Comparison of ENCODE assay signal across 8 cellular contexts in genomic region chr22:23521442-23522113, GRCh38. TPM values are rescaled to one million over a fixed set of nuclear protein-coding genes. Genes with fewer than 3 reads are reported as not detected.
A peak's percentile ranks its signal among the peaks of the same experiment; 100 is the strongest.
DNase-seq lines count a peak whose midpoint lies in the region; ATAC-seq, FAIRE-seq and TF ChIP-seq lines count a peak whose summit lies in the region.

No MANE protein-coding gene starts in this region.

- H3K27ac Mint-ChIP-seq in mesothelial cell of epicardium, result peak overlapping the region; percentile 99

- POLR2A ChIA-PET in endothelial cell of umbilical vein (lab: Charles Lee), result interaction anchor here (0.7 kb wide), 1 partner anchor 397 kb away, joined by 4 read pairs; no protein-coding TSS in a partner anchor

- no peaks in the 10 kb centered on the region for H3K9me1 ChIP-seq in endothelial cell of umbilical vein (replicated peaks; ENCODE audit: control insufficient read depth, extremely low read depth, insufficient read depth, low read length)

- H3K9ac ChIP-seq in HUES6 (ENCODE audit: low read length) (peak overlapping the region; percentile 87), NT2/D1 (ENCODE audit: insufficient read length, low read depth) (peak overlapping the region; percentile 78), endothelial cell of umbilical vein (replicated peaks; ENCODE audit: extremely low read depth, insufficient read depth, low read length) (peak overlapping the region; percentile 89)

- TSS peak; percentile 99 for BruUV-seq in endothelial cell of umbilical vein (replicated peaks; lab: Mats Ljungman, UMichigan)

- H3K4me2 ChIP-seq in endothelial cell of umbilical vein (ENCODE audit: insufficient read depth, low read length), result peak overlapping the region; percentile 62

- H3K4me1 ChIP-seq in HUES6 (ENCODE audit: control insufficient read depth, insufficient read depth, low read length) (peaks cover 39% of the 10 kb centered on the region), NT2/D1 (ENCODE audit: insufficient read depth, insufficient read length) (peaks cover 5% of the 10 kb centered on the region), endothelial cell of umbilical vein (ENCODE audit: control insufficient read depth, extremely low read depth, insufficient read depth, low read length) (peaks cover 23% of the 10 kb centered on the region)

- H3K4me3 ChIP-seq in HUES6 (ENCODE audit: low read depth, low read length), result peak overlapping the region; percentile 53
- peak overlapping the region; percentile 22 for H3K4me3 ChIP-seq in NT2/D1 (ENCODE audit: insufficient read length, low read depth)
- no peak overlapping the region for H3K4me3 ChIP-seq in endothelial cell of umbilical vein (replicated peaks in 1 of 3; ENCODE audit: insufficient read depth in 1 of 3, low read depth in 1 of 3, low read length in 3 of 3)

- H3K9me3 ChIP-seq in HUES6 (ENCODE audit: control insufficient read depth, insufficient read depth, low read depth, low read length), result no peaks in the 10 kb centered on the region
- H3K9me3 ChIP-seq in NT2/D1 (ENCODE audit: insufficient read depth, low read length), result no peaks in the 10 kb centered on the region
- no peaks in the 10 kb centered on the region for H3K9me3 ChIP-seq in endothelial cell of umbilical vein (replicated peaks; ENCODE audit: control insufficient read depth, insufficient read depth, low read length)

- peaks cover 29% of the 10 kb centered on the region for H3K27me3 ChIP-seq in HUES6 (ENCODE audit: control insufficient read depth, insufficient read depth, low read length)
- no peaks in the 10 kb centered on the region for H3K27me3 ChIP-seq in NT2/D1 (ENCODE audit: insufficient read depth, insufficient read length)
- H3K27me3 ChIP-seq in endothelial cell of umbilical vein (ENCODE audit: control insufficient read depth in 2 of 2, insufficient read depth in 2 of 2, low read length in 2 of 2), result no peaks in the 10 kb centered on the region

- CTCF ChIA-PET in endothelial cell of umbilical vein (lab: Charles Lee), result interaction anchor here (0.9 to 1.4 kb wide), 2 partner anchors 70 to 328 kb away, joined by 3 read pairs; no protein-coding TSS in a partner anchor

- DNase-seq in GM13977 (ENCODE audit: low spot score) (peak; percentile 97), NT2/D1 (ENCODE audit: low read depth, low spot score) (peak; percentile 82), activated T-cell treated with anti-CD3 and anti-CD28 coated beads for 1 hour (ENCODE audit: low read depth) (peak; percentile 49), endothelial cell of umbilical vein (ENCODE audit: low read depth, low spot score) (peak; percentile 96), mesothelial cell of epicardium (ENCODE audit: low spot score in 2 of 2, unreplicated experiment in 2 of 2) (peak; percentile 98)
- DNase-seq in stimulated activated CD8-positive, alpha-beta memory T cell treated with anti-CD3 and anti-CD28 coated beads, Interleukin-15, amount 100 ng/mL, for 48 hours (ENCODE audit: low read depth in 2 of 2), result peak; percentile 72 to 78

- H3K27me3 Mint-ChIP-seq in mesothelial cell of epicardium (ENCODE audit: low read depth), result no peaks in the 10 kb centered on the region

- peaks cover 53% of the 10 kb centered on the region for H3K4me1 Mint-ChIP-seq in mesothelial cell of epicardium

- peak; percentile 91 for FAIRE-seq in endothelial cell of umbilical vein (lab: Jason Lieb, UNC)

- intact Hi-C loops in endothelial cell of umbilical vein (cut with micrococcal nuclease), result loop anchor here (2.0 to 5.0 kb wide), 3 partner anchors 17 to 214 kb away; no protein-coding TSS in a partner anchor

- TF ChIP-seq POLR2A in endothelial cell of umbilical vein (IDR thresholded peaks at IDR 0.05; ENCODE audit: low read depth, low read length), result peak; percentile 35

- H3K36me3 ChIP-seq in HUES6 (ENCODE audit: control insufficient read depth, insufficient read depth, low read length), result no peaks in the 10 kb centered on the region
- no peaks in the 10 kb centered on the region for H3K36me3 ChIP-seq in NT2/D1 (ENCODE audit: insufficient read depth, insufficient read length, low read length)
- H3K36me3 ChIP-seq in endothelial cell of umbilical vein (ENCODE audit: control insufficient read depth in 2 of 2, extremely low read depth in 1 of 2, insufficient read depth in 2 of 2, low read length in 2 of 2), result no peaks in the 10 kb centered on the region

- H3K36me3 Mint-ChIP-seq in mesothelial cell of epicardium, result no peaks in the 10 kb centered on the region

- H3K27ac ChIP-seq in HUES6 (ENCODE audit: low read depth, low read length) (peak overlapping the region; percentile 94; the same call in 1 of the 2 replicates), endothelial cell of umbilical vein (ENCODE audit: insufficient read depth, low read depth, low read length) (peak overlapping the region; percentile 97)

- no peaks in the 10 kb centered on the region for H4K20me1 ChIP-seq in endothelial cell of umbilical vein (replicated peaks; ENCODE audit: control insufficient read depth, extremely low read depth, insufficient read depth, low read length)

- no peaks in the 10 kb centered on the region for H3K9me3 Mint-ChIP-seq in mesothelial cell of epicardium

- ATAC-seq in HG03565 (IDR thresholded peaks at IDR 0.05; ENCODE audit: unreplicated experiment), result no peak

- no peaks in the 10 kb centered on the region for H3K79me2 ChIP-seq in endothelial cell of umbilical vein (ENCODE audit: control insufficient read depth, insufficient read depth, low read length)

- H3K4me3 Mint-ChIP-seq in mesothelial cell of epicardium, result peak overlapping the region; percentile 32

- in situ Hi-C loops in GM13977 (cut with MboI; ENCODE audit: low pct_unique_long_range_greater_than_20kb, low sequenced_read_pairs, unreplicated experiment), result no loop called here

- dilution Hi-C loops in endothelial cell of umbilical vein (cut with MboI; ENCODE audit: extremely low pct_ligation_motif_present, low sequenced_read_pairs), result no loop called here

- H2AFZ ChIP-seq in endothelial cell of umbilical vein (ENCODE audit: low read depth, low read length), result peak overlapping the region; percentile 93

- TF ChIP-seq CTCF in GM13977 (IDR thresholded peaks at IDR 0.05; ENCODE audit: extremely low read depth, insufficient read depth, missing control alignments) (no peak), endothelial cell of umbilical vein (IDR thresholded peaks at IDR 0.05; ENCODE audit: extremely low read depth in 1 of 2, insufficient read depth in 1 of 2, low read depth in 1 of 2, low read length in 2 of 2) (no peak), mesothelial cell of epicardium (IDR thresholded peaks at IDR 0.05; ENCODE audit: unreplicated experiment) (no peak)

TF ChIP-seq in endothelial cell of umbilical vein, 7 proteins besides CTCF, POLR2A, EP300 and RAD21:
- TF ChIP-seq GATA2 (IDR thresholded peaks at IDR 0.05; ENCODE audit: insufficient read depth, insufficient read length, low read depth, low read length), result no peak
- TF ChIP-seq JUN (IDR thresholded peaks at IDR 0.05; ENCODE audit: borderline replicate concordance, insufficient read depth, insufficient read length, low read depth), result no peak
- TF ChIP-seq FOS (IDR thresholded peaks at IDR 0.05; ENCODE audit: borderline replicate concordance, insufficient read depth, low read length), result no peak
- TF ChIP-seq MAX (IDR thresholded peaks at IDR 0.05; ENCODE audit: insufficient read depth, insufficient read length), result no peak
- peak; percentile 86 for TF ChIP-seq POLR2AphosphoS5 (IDR thresholded peaks at IDR 0.05; ENCODE audit: insufficient read depth, low read depth, low read length)
- TF ChIP-seq MYC (IDR thresholded peaks at IDR 0.05; ENCODE audit: low read depth, low read length), result no peak
- TF ChIP-seq EZH2 (IDR thresholded peaks at IDR 0.05; ENCODE audit: borderline replicate concordance, low read depth, low read length, severe bottlenecking), result no peak

RNA-seq across cellular contexts. Expression of gene IGLL1, which starts 58.5 kb away (rescaled TPM):
- total RNA-seq in endothelial cell of umbilical vein, result not detected in 2 replicates
- polyA plus RNA-seq in endothelial cell of umbilical vein, result not detected in 2 replicates
- polyA plus RNA-seq in endothelial cell of umbilical vein (2011; cell fraction: cytosol; rRNA removed), result not detected in 2 replicates
- polyA plus RNA-seq in endothelial cell of umbilical vein (2011; cell fraction: nucleus; rRNA removed), result not detected in 2 replicates
- polyA plus RNA-seq in endothelial cell of umbilical vein (2012), result not detected in 2 replicates
- polyA minus RNA-seq in endothelial cell of umbilical vein, result not detected in 2 replicates
- polyA minus RNA-seq in endothelial cell of umbilical vein (2011; cell fraction: cytosol; rRNA and poly(A)+ RNA removed), result not detected
- not detected in 2 replicates for polyA minus RNA-seq in endothelial cell of umbilical vein (2011; cell fraction: nucleus; rRNA and poly(A)+ RNA removed)
- not detected in 3 replicates for total RNA-seq in mesothelial cell of epicardium

Comparison
In these comparisons a context has a peak if more than half of its experiments do, and no peak if none do; other contexts are left out.
1. H3K4me3 ChIP-seq: peak in HUES6 (single experiment) and NT2/D1 (single experiment); none in endothelial cell of umbilical vein (0 of 3).
2. Peak in every context shown above with its lines, with median percentiles within 50 percentile points of each other: DNase-seq and H3K9ac ChIP-seq.